25 cellular contexts compared by ENCODE assay signal in genomic region chr6:75532521-75532920, GRCh38. TPM values are rescaled to one million over a fixed set of nuclear protein-coding genes. Genes with fewer than 3 reads are reported as not detected.
DNase-seq lines count a peak whose midpoint lies in the region; ATAC-seq and TF ChIP-seq lines count a peak whose summit lies in the region.
"Had no signal": no experiment of that assay in that cellular context is flagged by ENCODE, and none has a peak within 500 bp of the region (broad histone marks: within the 10 kb centered on the region; RNA-seq: fewer than 3 reads in every experiment).

No MANE protein-coding gene starts in this region.

- H3K36me3 ChIP-seq in GM23248 (ENCODE audit: low read depth) (no peaks in the 10 kb centered on the region), upper lobe of left lung (no peaks in the 10 kb centered on the region)
- H3K36me3 ChIP-seq: brain microvascular endothelial cell, prostate gland, thyroid gland had no signal

- peaks cover 22% of the 10 kb centered on the region for H3K27me3 Mint-ChIP-seq in osteocyte (ENCODE audit: unreplicated experiment)

- TF ChIP-seq POLR2A in upper lobe of left lung (IDR thresholded peaks at IDR 0.05), result no peak

- no peaks in the 10 kb centered on the region for H3K79me2 ChIP-seq in GM23248 (ENCODE audit: insufficient read depth)

- in situ Hi-C loops in GM23248 (cut with MboI), result loop anchor here (10.0 kb wide), 1 partner anchor 238 kb away; no protein-coding TSS in a partner anchor

- H3K9me3 ChIP-seq in GM23248 (ENCODE audit: low read depth), result no peaks in the 10 kb centered on the region
- no peaks in the 10 kb centered on the region for H3K9me3 ChIP-seq in upper lobe of left lung
- H3K9me3 ChIP-seq: prostate gland, thyroid gland had no signal

- H3K27me3 ChIP-seq in GM23248 (replicated peaks; ENCODE audit: insufficient read depth) (no peaks in the 10 kb centered on the region), upper lobe of left lung (no peaks in the 10 kb centered on the region)
- H3K27me3 ChIP-seq: brain microvascular endothelial cell, thyroid gland had no signal

- peaks cover 35% of the 10 kb centered on the region for H3K4me1 ChIP-seq in GM23248 (ENCODE audit: insufficient read depth)
- peaks cover 0 to 10% (median 0%) of the 10 kb centered on the region in 4 donors for H3K4me1 ChIP-seq in upper lobe of left lung
- H3K4me1 ChIP-seq: prostate gland, thyroid gland had no signal

- peak; percentile 65 for DNase-seq in GM23248
- peak; percentile 54 for DNase-seq in RPMI7951 (ENCODE audit: low read depth)
- peak; percentile 38 for DNase-seq in epithelial cell of esophagus (ENCODE audit: low read depth)
- DNase-seq in osteocyte (ENCODE audit: extremely low spot score, unreplicated experiment), result no peak
- no peak for DNase-seq in NCI-H748 treated with DMSO at 0.1 percent for 48 hours (lab: John Stamatoyannopoulos, UW)
- DNase-seq in activated CD4-positive, CD25-positive, alpha-beta regulatory T cell (lab: John Stamatoyannopoulos, UW), result no peak
- no peak for DNase-seq in upper lobe of left lung
- DNase-seq: activated CD4-positive, alpha-beta T cell treated with anti-CD3 and anti-CD28 coated beads for 36 hours; brain microvascular endothelial cell; CD8-positive, alpha-beta memory T cell; DMS79; MM.1S; NCI-H2171 treated with DMSO at 0.1 percent for 48 hours; NCI-H526 treated with DMSO at 0.1 percent for 48 hours; SHP77; stimulated activated CD4-positive, alpha-beta T cell treated with anti-CD3 and anti-CD28 coated beads, Interleukin-4, amount 100 ng/mL, for 1 hour; stimulated activated naive CD8-positive, alpha-beta T cell treated with anti-CD3 and anti-CD28 coated beads, Interleukin-15, Interleukin-2, amounts not matched to agents 100 U/mL and 50 U/mL, for 24 hours; T-cell; thyroid gland had no signal

- H4K20me1 ChIP-seq in GM23248 (ENCODE audit: insufficient read depth), result no peaks in the 10 kb centered on the region

- no peaks in the 10 kb centered on the region for H3K9me3 Mint-ChIP-seq in osteocyte (ENCODE audit: unreplicated experiment)
- H3K9me3 Mint-ChIP-seq: activated naive CD4-positive, alpha-beta T cell treated with anti-CD3 and anti-CD28 coated beads, Interleukin-2, amount 50 U/mL, for 72 hours; CD8-positive, alpha-beta memory T cell; dendritic cell treated with granulocyte-macrophage colony-stimulating factor and Interleukin-4, amounts not matched to agents 40 ng/mL and 50 ng/mL, for 4 days; nephron; T-cell had no signal

- no peak for TF ChIP-seq EP300 in upper lobe of left lung (IDR thresholded peaks at IDR 0.05)

- H3K4me3 Mint-ChIP-seq in osteocyte (ENCODE audit: unreplicated experiment), result no peak overlapping the region
- H3K4me3 Mint-ChIP-seq: activated CD4-positive, alpha-beta T cell treated with anti-CD3 and anti-CD28 coated beads for 36 hours; CD8-positive, alpha-beta memory T cell; dendritic cell treated with granulocyte-macrophage colony-stimulating factor and Interleukin-4, amounts not matched to agents 40 ng/mL and 50 ng/mL, for 4 days; nephron; T-cell had no signal

- no peak overlapping the region for H3K27ac ChIP-seq in GM23248
- no peak overlapping the region for H3K27ac ChIP-seq in upper lobe of left lung
- H3K27ac ChIP-seq: brain microvascular endothelial cell, HL-60, prostate gland, thyroid gland had no signal

- no peaks in the 10 kb centered on the region for H3K36me3 Mint-ChIP-seq in osteocyte (ENCODE audit: unreplicated experiment)
- H3K36me3 Mint-ChIP-seq: activated naive CD4-positive, alpha-beta T cell treated with anti-CD3 and anti-CD28 coated beads, Interleukin-2, amount 50 U/mL, for 72 hours; T-cell had no signal

- no peak overlapping the region for H3K4me2 ChIP-seq in GM23248 (ENCODE audit: unreplicated experiment)

- TF ChIP-seq CTCF in epithelial cell of esophagus (IDR thresholded peaks at IDR 0.05; ENCODE audit: insufficient read depth, low read depth, low read length, missing control alignments), result no peak
- no peak for TF ChIP-seq CTCF in osteocyte (IDR thresholded peaks at IDR 0.05)
- TF ChIP-seq CTCF in upper lobe of left lung (IDR thresholded peaks at IDR 0.05), result no peak

- H3K9ac ChIP-seq in GM23248, result no peak overlapping the region

- H3K27ac Mint-ChIP-seq in osteocyte (ENCODE audit: unreplicated experiment), result peak overlapping the region; percentile 52
- H3K27ac Mint-ChIP-seq: activated CD4-positive, alpha-beta T cell treated with anti-CD3 and anti-CD28 coated beads for 36 hours; CD8-positive, alpha-beta memory T cell; dendritic cell treated with granulocyte-macrophage colony-stimulating factor and Interleukin-4, amounts not matched to agents 40 ng/mL and 50 ng/mL, for 4 days; nephron; T-cell had no signal

- H3F3A ChIP-seq in GM23248 (ENCODE audit: insufficient read depth), result peaks cover 32% of the 10 kb centered on the region

- H3K9me2 ChIP-seq in GM23248 (ENCODE audit: insufficient read depth), result no peaks in the 10 kb centered on the region

- peaks cover 18% of the 10 kb centered on the region for H3K4me1 Mint-ChIP-seq in osteocyte (ENCODE audit: unreplicated experiment)
- H3K4me1 Mint-ChIP-seq: activated CD4-positive, alpha-beta T cell treated with anti-CD3 and anti-CD28 coated beads for 36 hours; CD8-positive, alpha-beta memory T cell; T-cell had no signal

- WGBS in GM23248 (ENCODE audit: low coverage in 1 of 2, low lambda C conversion rate in 2 of 2, missing lambda C conversion rate in 2 of 2), 2 experiments, result 94 to 96% methylated on average over 1 of the region's 1 CpG
- WGBS in upper lobe of left lung, 2 donors, result 57 to 78% methylated on average over 1 of the region's 1 CpG

- no peak overlapping the region for H2AFZ ChIP-seq in GM23248

- no peak for ATAC-seq in HG03571 (IDR thresholded peaks at IDR 0.05; ENCODE audit: unreplicated experiment)
- ATAC-seq in upper lobe of left lung (ENCODE audit: low FRiP score in 2 of 2), result no peak
- ATAC-seq: activated CD4-positive, alpha-beta T cell treated with anti-CD3 and anti-CD28 coated beads for 36 hours; activated naive CD4-positive, alpha-beta T cell treated with anti-CD3 and anti-CD28 coated beads, Interleukin-2, amount 50 U/mL, for 72 hours; stimulated activated naive CD8-positive, alpha-beta T cell treated with anti-CD3 and anti-CD28 coated beads, Interleukin-15, Interleukin-2, amounts not matched to agents 100 U/mL and 50 U/mL, for 24 hours; T-cell had no signal

- no peak overlapping the region for H3K4me3 ChIP-seq in GM23248
- H3K4me3 ChIP-seq in epithelial cell of esophagus (ENCODE audit: low read length), result no peak overlapping the region
- H3K4me3 ChIP-seq in upper lobe of left lung, result no peak overlapping the region
- H3K4me3 ChIP-seq: prostate gland, thyroid gland had no signal

RNA-seq across cellular contexts. Expression of gene FILIP1, which starts 38.9 kb away (rescaled TPM):
- total RNA-seq in GM23248 (2014; rRNA removed; shearing (Covaris generic)), result under 0.01 and 0.13 TPM in 2 replicates
- 0.11 TPM in 1 of 2 replicates, not detected in the other for polyA plus RNA-seq in GM23248 (2016; fragmentation: Nextera tagmentation; extraction: Ambion mirVana)
- not detected in 2 replicates for total RNA-seq in RPMI7951 (2014; rRNA removed; shearing (Covaris generic))
- total RNA-seq in osteocyte (0.05 and 0.10 TPM in 2 replicates), upper lobe of left lung (10 to 100 TPM; 16.7 to 31.7 (median 21.7) TPM)
- total RNA-seq: activated CD4-positive, alpha-beta T cell treated with anti-CD3 and anti-CD28 coated beads for 36 hours; activated naive CD4-positive, alpha-beta T cell treated with anti-CD3 and anti-CD28 coated beads, Interleukin-2, amount 50 U/mL, for 72 hours; CD8-positive, alpha-beta memory T cell had no signal
- polyA plus RNA-seq: CD8-positive, alpha-beta memory T cell had no signal

Comparison
In these comparisons a context has a peak if more than half of its experiments do, and no peak if none do; other contexts are left out.
1. DNase-seq: peak in GM23248 (single experiment), RPMI7951 (single experiment) and epithelial cell of esophagus (single experiment); none in osteocyte (single experiment), NCI-H748 treated with DMSO at 0.1 percent for 48 hours (single experiment), activated CD4-positive, CD25-positive, alpha-beta regulatory T cell (0 of 4) and upper lobe of left lung (0 of 2).
2. RNA of gene FILIP1, which starts 38.9 kb away (total RNA-seq): 16.7 to 31.7 TPM in upper lobe of left lung; 0.05 to 0.10 TPM in osteocyte, under 0.01 to 0.13 TPM in GM23248 and not detected in RPMI7951; every median in the first group is over 10 times any median in the second.